Comparison of ENCODE assay signal across 18 cellular contexts in genomic region chr6:138785092-138785491, GRCh38. TPM values are rescaled to one million over a fixed set of nuclear protein-coding genes. Genes with fewer than 3 reads are reported as not detected.
DNase-seq lines count a peak whose midpoint lies in the region; ATAC-seq and TF ChIP-seq lines count a peak whose summit lies in the region.
"Had no signal": no experiment of that assay in that cellular context is flagged by ENCODE, and none has a peak within 500 bp of the region (broad histone marks: within the 10 kb centered on the region; RNA-seq: fewer than 3 reads in every experiment).

No MANE protein-coding gene starts in this region.

- H3K4me3 ChIP-seq in right atrium auricular region (no peak overlapping the region), fibroblast of pulmonary artery (replicated peaks; ENCODE audit: low read depth, low read length) (no peak overlapping the region)
- H3K4me3 ChIP-seq: GM12878, GM23248 had no signal

- H3K27ac ChIP-seq in right atrium auricular region = no peak overlapping the region
- H3K27ac ChIP-seq: C4-2B, GM23248, HL-60 had no signal

- no peak for TF ChIP-seq CTCF in right atrium auricular region (IDR thresholded peaks at IDR 0.05)
- no peak for TF ChIP-seq CTCF in fibroblast of pulmonary artery (IDR thresholded peaks at IDR 0.05; ENCODE audit: low read length, missing control alignments)

- H3K36me3 ChIP-seq in right atrium auricular region = peaks cover 23% of the 10 kb centered on the region

- ATAC-seq in Right ventricle myocardium superior (ENCODE audit: poor library complexity) (peak; percentile 78), left ventricle myocardium superior (peak; percentile 78), HG03039 (IDR thresholded peaks at IDR 0.05; ENCODE audit: unreplicated experiment) (no peak)
- ATAC-seq: GM12878 had no signal

- H3K9me3 ChIP-seq in right atrium auricular region = no peaks in the 10 kb centered on the region
- H3K9me3 ChIP-seq: Caco-2 had no signal

- no peaks in the 10 kb centered on the region for H3K27me3 ChIP-seq in right atrium auricular region

- no peak for DNase-seq in Right ventricle myocardium superior
- no peak for DNase-seq in right atrium auricular region (ENCODE audit: low spot score)
- peak; percentile 25 for DNase-seq in fibroblast of pulmonary artery (ENCODE audit: low read depth)
- no peak for DNase-seq in left ventricle myocardium superior
- no peak for DNase-seq in ecto neural progenitor cell (ENCODE audit: low spot score)
- no peak for DNase-seq in NCI-H128 (lab: John Stamatoyannopoulos, UW; ENCODE audit: unreplicated experiment)
- DNase-seq: ACHN; Caco-2; CD4-positive, alpha-beta T cell; DMS79 treated with DMSO at 0.1 percent for 48 hours; GM23248; HCEC 1CT had no signal

- intact Hi-C loops in Right ventricle myocardium superior (cut with DNase I) = no loop called here
- intact Hi-C loops in left ventricle myocardium superior (cut with micrococcal nuclease) = no loop called here

- peaks cover 0 to 12% of the 10 kb centered on the region in 2 donors for H3K4me1 ChIP-seq in right atrium auricular region
- H3K4me1 ChIP-seq: Caco-2 had no signal

RNA-seq across cellular contexts. Expression of gene ECT2L, which starts 10.8 kb away (rescaled TPM):
- total RNA-seq in Right ventricle myocardium superior (0.70 TPM), right atrium auricular region (1 to 10 TPM; 1.1 to 3.5 TPM), left ventricle myocardium superior (0.37 TPM)
- total RNA-seq: Caco-2; CD4-positive, alpha-beta T cell; GM12878; GM23248; H4; HT1080 had no signal

RNA-seq across cellular contexts. Expression of gene CCDC28A, which starts 11.5 kb away (rescaled TPM):
- total RNA-seq in Right ventricle myocardium superior (6.8 TPM), right atrium auricular region (10 to 100 TPM in 1 of 2 donors, 1 to 10 TPM in 1; 8.7 to 11.0 TPM), left ventricle myocardium superior (9.0 TPM)
